Comparison of ENCODE assay signal across 14 cellular contexts in genomic region chr15:83164409-83165404, GRCh38. TPM values are rescaled to one million over a fixed set of nuclear protein-coding genes. Genes with fewer than 3 reads are reported as not detected.
DNase-seq lines count a peak whose midpoint lies in the region; ATAC-seq lines count a peak whose summit lies in the region.
"Had no signal": no experiment of that assay in that cellular context is flagged by ENCODE, and none has a peak within 500 bp of the region (broad histone marks: within the 10 kb centered on the region; RNA-seq: fewer than 3 reads in every experiment).

No MANE protein-coding gene starts in this region.

- no peak for ATAC-seq in HG03460 (IDR thresholded peaks at IDR 0.05; ENCODE audit: unreplicated experiment)
- ATAC-seq: body of pancreas, gastroesophageal sphincter had no signal

- in situ Hi-C loops in KBM-7 (cut with MboI; ENCODE audit: low pct_unique_long_range_greater_than_20kb, low sequenced_read_pairs) = no loop called here

- DNase-seq in Daoy (ENCODE audit: low read depth) (peak; percentile 8), KBM-7 (peak; percentile 39), amniotic epithelial cell (ENCODE audit: low read depth) (peak; percentile 44), iris pigment epithelial cell (ENCODE audit: low read depth) (peak; percentile 81), hypothalamus (lab: John Stamatoyannopoulos, UW) (no peak), NCI-H2081 (lab: John Stamatoyannopoulos, UW) (no peak), iPS-NIHi7 (ENCODE audit: extremely low spot score) (no peak)
- DNase-seq: activated CD4-positive, CD25-positive, alpha-beta regulatory T cell; body of pancreas; NCI-H2107; PC-9; stimulated activated CD4-positive, alpha-beta T cell treated with anti-CD3 and anti-CD28 coated beads, Interleukin-2, amount 100 ng/mL, for 24 hours had no signal

RNA-seq across cellular contexts. Expression of gene HDGFL3, which starts 42.9 kb away (rescaled TPM):
- total RNA-seq in Daoy (2014; rRNA removed; shearing (Covaris generic)) = 134 and 146 TPM in 2 replicates

RNA-seq across cellular contexts. Expression of gene TM6SF1, which starts 57.3 kb away (rescaled TPM):
- 1.1 and 3.6 TPM in 2 replicates for total RNA-seq in Daoy (2014; rRNA removed; shearing (Covaris generic))
- total RNA-seq: PC-9 had no signal

Comparison
In these comparisons a context has a peak if more than half of its experiments do, and no peak if none do; other contexts are left out.
1. DNase-seq: peak in Daoy (single experiment), KBM-7 (single experiment), amniotic epithelial cell (single experiment) and iris pigment epithelial cell (single experiment); none in hypothalamus (0 of 51), NCI-H2081 (0 of 2) and iPS-NIHi7 (single experiment).